ENCODE assay signal across 8 cellular contexts in the genomic region with DNA sequence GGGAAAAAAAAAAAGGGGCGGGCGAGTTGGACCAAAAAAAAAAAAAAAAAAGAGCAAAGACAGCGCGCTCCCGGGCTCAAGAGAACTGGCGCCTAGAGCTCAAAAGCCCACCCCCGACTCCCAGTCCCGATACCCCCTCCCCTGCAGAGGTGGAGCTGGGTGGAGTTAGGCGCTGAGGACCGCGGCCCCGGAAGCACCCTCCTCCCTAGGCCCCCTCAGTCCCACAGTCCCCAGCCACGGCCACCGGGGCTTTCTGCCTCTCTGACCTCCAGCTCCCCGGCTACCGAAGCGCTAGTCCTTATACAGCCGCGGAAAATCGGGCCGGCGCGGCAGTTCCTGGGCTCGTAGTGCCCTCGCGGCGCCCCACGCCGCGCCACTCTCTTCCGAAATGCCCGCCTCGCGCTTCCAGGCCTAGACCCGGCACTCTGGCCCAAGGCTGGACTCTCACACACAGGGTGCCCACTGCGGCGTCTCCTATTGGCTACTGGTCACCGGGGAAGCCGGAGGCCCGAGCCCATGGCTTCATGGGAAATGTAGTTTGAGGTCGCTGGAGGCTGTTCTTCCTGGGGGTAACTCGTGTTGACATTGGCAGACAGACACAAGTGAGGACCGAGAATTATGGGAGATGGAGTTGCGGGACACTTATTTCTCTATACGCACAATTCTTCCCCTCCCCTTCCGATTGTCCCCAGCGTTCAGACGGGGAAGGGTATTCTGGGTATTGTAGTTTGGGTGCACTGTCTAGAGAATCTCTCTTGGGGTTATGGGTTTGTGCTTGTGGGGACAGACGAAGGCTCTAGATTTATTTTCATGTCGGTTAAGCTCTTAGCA. TPM values are rescaled to one million over a fixed set of nuclear protein-coding genes. Genes with fewer than 3 reads are reported as not detected.
DNase-seq lines count a peak whose midpoint lies in the region; TF ChIP-seq lines count a peak whose summit lies in the region.

A gene with protein sequence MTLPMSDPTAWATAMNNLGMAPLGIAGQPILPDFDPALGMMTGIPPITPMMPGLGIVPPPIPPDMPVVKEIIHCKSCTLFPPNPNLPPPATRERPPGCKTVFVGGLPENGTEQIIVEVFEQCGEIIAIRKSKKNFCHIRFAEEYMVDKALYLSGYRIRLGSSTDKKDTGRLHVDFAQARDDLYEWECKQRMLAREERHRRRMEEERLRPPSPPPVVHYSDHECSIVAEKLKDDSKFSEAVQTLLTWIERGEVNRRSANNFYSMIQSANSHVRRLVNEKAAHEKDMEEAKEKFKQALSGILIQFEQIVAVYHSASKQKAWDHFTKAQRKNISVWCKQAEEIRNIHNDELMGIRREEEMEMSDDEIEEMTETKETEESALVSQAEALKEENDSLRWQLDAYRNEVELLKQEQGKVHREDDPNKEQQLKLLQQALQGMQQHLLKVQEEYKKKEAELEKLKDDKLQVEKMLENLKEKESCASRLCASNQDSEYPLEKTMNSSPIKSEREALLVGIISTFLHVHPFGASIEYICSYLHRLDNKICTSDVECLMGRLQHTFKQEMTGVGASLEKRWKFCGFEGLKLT (minus strand): TSS at position 427 of the 831 bp plus-strand sequence. CDS start 199,993 bp downstream, outside the sequence.

- H3K27me3 ChIP-seq in suprapubic skin = no peaks in the 10 kb centered on the region

- no peak within 1 kb of the TSS for H3K4me3 Mint-ChIP-seq in activated naive CD4-positive, alpha-beta T cell treated with anti-CD3 and anti-CD28 coated beads for 36 hours

- WGBS in suprapubic skin = 33% methylated on average over 22 of the region's 50 CpGs

- H3K4me3 ChIP-seq in HFF-Myc (replicated peaks; ENCODE audit: low read depth, low read length) (peak within 1 kb of the TSS; percentile 61), suprapubic skin (peak within 1 kb of the TSS; percentile 59)

- H3K9me3 ChIP-seq in suprapubic skin = no peaks in the 10 kb centered on the region

- intact Hi-C loops in activated naive CD4-positive, alpha-beta T cell treated with anti-CD3 and anti-CD28 coated beads for 36 hours (cut with micrococcal nuclease) = loop anchor here (1.0 to 10.0 kb wide), 9 partner anchors 46 to 918 kb away; a partner anchor contains a TSS

- H3K9me3 Mint-ChIP-seq in activated naive CD4-positive, alpha-beta T cell treated with anti-CD3 and anti-CD28 coated beads for 36 hours = no peaks in the 10 kb centered on the region

- CTCF ChIA-PET in activated naive CD4-positive, alpha-beta T cell treated with anti-CD3 and anti-CD28 coated beads for 36 hours (lab: Charles Lee) = interaction anchor here (1.8 kb wide), 1 partner anchor 14 kb away, joined by 5 read pairs; no protein-coding TSS in a partner anchor

- H3K4me1 ChIP-seq in suprapubic skin = peaks cover 8% of the 10 kb centered on the region

- peak within 1 kb of the TSS; percentile 84 for H3K27ac ChIP-seq in suprapubic skin

- peak; percentile 91 for DNase-seq in GM03348 (ENCODE audit: low spot score)
- DNase-seq in HFF-Myc (ENCODE audit: extremely low read depth, low read depth) = peak; percentile 87
- DNase-seq in NAMALWA (ENCODE audit: low spot score) = peak; percentile 96
- peak; percentile 98 for DNase-seq in SK-N-DZ (ENCODE audit: low spot score)
- DNase-seq in activated naive CD4-positive, alpha-beta T cell treated with anti-CD3 and anti-CD28 coated beads for 36 hours = peak; percentile 84
- DNase-seq in germinal center (ENCODE audit: low spot score) = peak; percentile 87
- DNase-seq in nucleus accumbens (lab: John Stamatoyannopoulos, UW) = peak; percentile 36 to 96 (median 90)
- peak; percentile 94 for DNase-seq in suprapubic skin (ENCODE audit: low spot score in 2 of 2)

- no peak within 1 kb of the TSS for H3K27ac Mint-ChIP-seq in activated naive CD4-positive, alpha-beta T cell treated with anti-CD3 and anti-CD28 coated beads for 36 hours

- H3K36me3 Mint-ChIP-seq in activated naive CD4-positive, alpha-beta T cell treated with anti-CD3 and anti-CD28 coated beads for 36 hours (ENCODE audit: low read depth) = peaks cover 5% of the 10 kb centered on the region

- H3K27me3 Mint-ChIP-seq in activated naive CD4-positive, alpha-beta T cell treated with anti-CD3 and anti-CD28 coated beads for 36 hours (ENCODE audit: low read depth) = no peaks in the 10 kb centered on the region

- TF ChIP-seq EP300 in suprapubic skin (IDR thresholded peaks at IDR 0.05) = no peak

- TF ChIP-seq CTCF in HFF-Myc (IDR thresholded peaks at IDR 0.05; ENCODE audit: low read depth, low read length, missing control alignments) (no peak), suprapubic skin (IDR thresholded peaks at IDR 0.05) (no peak)

- peaks cover 9% of the 10 kb centered on the region for H3K4me1 Mint-ChIP-seq in activated naive CD4-positive, alpha-beta T cell treated with anti-CD3 and anti-CD28 coated beads for 36 hours (ENCODE audit: low read depth)

- H3K36me3 ChIP-seq in suprapubic skin = no peaks in the 10 kb centered on the region

- peak in 1 of 2 donors; percentile 39 for TF ChIP-seq POLR2A in suprapubic skin (IDR thresholded peaks at IDR 0.05)

RNA-seq across cellular contexts. Expression of the gene that starts here (rescaled TPM):
- polyA plus RNA-seq in SK-N-DZ (2014; cell fraction: cytosol; rRNA removed) = 12.8 and 17.8 TPM in 2 replicates
- polyA plus RNA-seq in SK-N-DZ (2014; cell fraction: nucleus; rRNA removed) = 6.3 and 11.5 TPM in 2 replicates
- total RNA-seq in activated naive CD4-positive, alpha-beta T cell treated with anti-CD3 and anti-CD28 coated beads for 36 hours = 1 to 10 TPM; 8.7 to 9.7 TPM
- total RNA-seq in suprapubic skin = 10 to 100 TPM in 3 of 4 donors, 1 to 10 TPM in 1; 9.6 to 11.1 (median 10.7) TPM

Comparison
In these comparisons a context has a peak if more than half of its experiments do, and no peak if none do; other contexts are left out.
1. Peak in every context shown above with its lines: DNase-seq, H3K4me3 ChIP-seq and H3K27ac ChIP-seq.